In the genomic region with DNA sequence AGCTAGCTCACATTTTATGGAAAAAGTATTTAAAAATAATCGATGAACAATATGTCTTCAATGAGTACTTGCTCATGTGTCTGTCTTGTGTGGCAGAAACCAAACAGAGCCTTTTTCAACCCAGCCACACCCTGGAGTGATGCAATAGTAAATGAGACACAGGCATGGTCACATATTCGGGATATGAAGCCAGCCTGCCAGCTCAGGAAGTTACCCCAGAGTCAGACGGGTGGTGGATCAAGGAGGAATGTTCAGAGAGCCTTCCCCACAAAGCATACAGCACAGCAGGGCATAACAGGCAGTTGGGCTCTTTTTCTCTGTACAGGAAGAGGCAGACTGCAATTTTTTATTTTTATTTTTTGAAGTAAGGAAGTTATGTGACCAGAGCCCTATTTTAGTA, we compare ENCODE assay signal across 9 cellular contexts. TPM values are rescaled to one million over a fixed set of nuclear protein-coding genes. Genes with fewer than 3 reads are reported as not detected.
DNase-seq lines count a peak whose midpoint lies in the region; ATAC-seq and TF ChIP-seq lines count a peak whose summit lies in the region.
"Had no signal": no experiment of that assay in that cellular context is flagged by ENCODE, and none has a peak within 500 bp of the region (broad histone marks: within the 10 kb centered on the region; RNA-seq: fewer than 3 reads in every experiment).

No MANE protein-coding gene starts in this region.

- H3K4me2 ChIP-seq in neural progenitor cell: no peak overlapping the region

- no peak overlapping the region for H3K4me3 Mint-ChIP-seq in neural progenitor cell

- H3K9me3 Mint-ChIP-seq in neural progenitor cell: no peaks in the 10 kb centered on the region

- H3K27ac ChIP-seq in liver (ENCODE audit: low read depth in 1 of 2, low read length in 2 of 2): peak overlapping the region in 1 of 2 donors; percentile 7
- H3K27ac ChIP-seq in neural progenitor cell: no peak overlapping the region
- H3K27ac ChIP-seq: parathyroid adenoma had no signal

- DNase-seq in ACHN (peak; percentile 8), MG63 (peak; percentile 86), cardiac fibroblast (ENCODE audit: low read depth in 2 of 2) (peak; percentile 84 to 93), BE2C (no peak), NCI-H1092 treated with DMSO at 0.1 percent for 48 hours (lab: John Stamatoyannopoulos, UW) (no peak), neural progenitor cell (ENCODE audit: low spot score) (no peak)

- 16% methylated on average over 3 of the region's 3 CpGs for WGBS in liver

- H3K27me3 Mint-ChIP-seq in neural progenitor cell (ENCODE audit: insufficient read depth, low read depth): no peaks in the 10 kb centered on the region

- no peaks in the 10 kb centered on the region for H4K20me1 ChIP-seq in neural progenitor cell (ENCODE audit: low read depth)

- peak overlapping the region in 1 of 2 donors; percentile 38 for H3K9ac ChIP-seq in liver (ENCODE audit: low read depth in 1 of 2, low read length in 2 of 2)
- H3K9ac ChIP-seq in neural progenitor cell: no peak overlapping the region
- H3K9ac ChIP-seq: parathyroid adenoma had no signal

- no peak overlapping the region for H3K27ac Mint-ChIP-seq in neural progenitor cell

- in situ Hi-C loops in ACHN (cut with HindIII; ENCODE audit: low pct_ligation_motif_present, low pct_unique_long_range_greater_than_20kb, low sequenced_read_pairs): no loop called here

- H3K4me1 Mint-ChIP-seq in neural progenitor cell: peaks cover 3% of the 10 kb centered on the region

- peaks cover 23% of the 10 kb centered on the region for H3K36me3 ChIP-seq in MG63
- no peaks in the 10 kb centered on the region for H3K36me3 ChIP-seq in liver (ENCODE audit: control insufficient read depth in 4 of 4, insufficient read depth in 3 of 4, low read depth in 1 of 4, low read length in 3 of 4)
- no peaks in the 10 kb centered on the region for H3K36me3 ChIP-seq in BE2C
- no peaks in the 10 kb centered on the region for H3K36me3 ChIP-seq in neural progenitor cell

- ATAC-seq in GM21515 (IDR thresholded peaks at IDR 0.05; ENCODE audit: unreplicated experiment): no peak

- H2AFZ ChIP-seq in neural progenitor cell (replicated peaks): no peak overlapping the region
- H2AFZ ChIP-seq: parathyroid adenoma had no signal

- no peaks in the 10 kb centered on the region for H3F3A ChIP-seq in neural progenitor cell (ENCODE audit: low read depth)

- H3K4me1 ChIP-seq in liver (ENCODE audit: control insufficient read depth in 4 of 4, insufficient read depth in 4 of 4, low read length in 3 of 4) (peaks cover 5 to 32% (median 19%) of the 10 kb centered on the region in 4 donors), BE2C (no peaks in the 10 kb centered on the region), neural progenitor cell (no peaks in the 10 kb centered on the region)
- H3K4me1 ChIP-seq: parathyroid adenoma had no signal

- TF ChIP-seq CTCF in cardiac fibroblast (IDR thresholded peaks at IDR 0.05; ENCODE audit: low read depth, low read length): no peak
- no peak for TF ChIP-seq CTCF in liver (IDR thresholded peaks at IDR 0.05; ENCODE audit: low read depth, low read length, missing input control)
- TF ChIP-seq CTCF in BE2C (IDR thresholded peaks at IDR 0.05; ENCODE audit: low read depth, low read length): no peak
- TF ChIP-seq CTCF in neural progenitor cell (IDR thresholded peaks at IDR 0.05): no peak

- TF ChIP-seq RAD21 in liver (IDR thresholded peaks at IDR 0.05): peak in 1 of 2 donors; percentile 30

- H3K9me3 ChIP-seq in MG63 (no peaks in the 10 kb centered on the region), liver (ENCODE audit: control insufficient read depth in 4 of 4, low read length in 3 of 4) (no peaks in the 10 kb centered on the region), BE2C (no peaks in the 10 kb centered on the region), neural progenitor cell (ENCODE audit: low read depth) (no peaks in the 10 kb centered on the region)

- H3K27me3 ChIP-seq in MG63 (no peaks in the 10 kb centered on the region), liver (ENCODE audit: control insufficient read depth in 4 of 4, insufficient read depth in 4 of 4, low read length in 3 of 4) (no peaks in the 10 kb centered on the region), BE2C (no peaks in the 10 kb centered on the region), neural progenitor cell (no peaks in the 10 kb centered on the region)

- H3K4me3 ChIP-seq in MG63 (no peak overlapping the region), cardiac fibroblast (replicated peaks in 1 of 2; ENCODE audit: low read depth in 2 of 2, low read length in 2 of 2) (no peak overlapping the region), liver (ENCODE audit: low read depth in 1 of 3, low read length in 3 of 3) (no peak overlapping the region), BE2C (ENCODE audit: low read depth, low read length) (no peak overlapping the region), neural progenitor cell (no peak overlapping the region)

- H3K36me3 Mint-ChIP-seq in neural progenitor cell: peaks cover 4% of the 10 kb centered on the region

- H3K79me2 ChIP-seq in neural progenitor cell (ENCODE audit: low read depth): no peaks in the 10 kb centered on the region
- H3K79me2 ChIP-seq: parathyroid adenoma had no signal

TF ChIP-seq in liver, 16 proteins besides CTCF, POLR2A, EP300 and RAD21:
- TF ChIP-seq RXRA (IDR thresholded peaks at IDR 0.05) (peak in 1 of 2 donors; percentile 53), FOXA2 (IDR thresholded peaks at IDR 0.05) (no peak), YY1 (IDR thresholded peaks at IDR 0.05) (no peak), HNF4A (conservative IDR thresholded peaks at IDR 0.05) (peak in 1 of 2 donors; percentile 27), JUND (IDR thresholded peaks at IDR 0.05) (peak in 1 of 2 donors; percentile 15), EGR1 (IDR thresholded peaks at IDR 0.05; ENCODE audit: low read depth in 2 of 2) (no peak)
- TF ChIP-seq, protein P1, sequence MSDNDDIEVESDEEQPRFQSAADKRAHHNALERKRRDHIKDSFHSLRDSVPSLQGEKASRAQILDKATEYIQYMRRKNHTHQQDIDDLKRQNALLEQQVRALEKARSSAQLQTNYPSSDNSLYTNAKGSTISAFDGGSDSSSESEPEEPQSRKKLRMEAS (IDR thresholded peaks at IDR 0.05): peak; percentile 21
- TF ChIP-seq, protein P2, sequence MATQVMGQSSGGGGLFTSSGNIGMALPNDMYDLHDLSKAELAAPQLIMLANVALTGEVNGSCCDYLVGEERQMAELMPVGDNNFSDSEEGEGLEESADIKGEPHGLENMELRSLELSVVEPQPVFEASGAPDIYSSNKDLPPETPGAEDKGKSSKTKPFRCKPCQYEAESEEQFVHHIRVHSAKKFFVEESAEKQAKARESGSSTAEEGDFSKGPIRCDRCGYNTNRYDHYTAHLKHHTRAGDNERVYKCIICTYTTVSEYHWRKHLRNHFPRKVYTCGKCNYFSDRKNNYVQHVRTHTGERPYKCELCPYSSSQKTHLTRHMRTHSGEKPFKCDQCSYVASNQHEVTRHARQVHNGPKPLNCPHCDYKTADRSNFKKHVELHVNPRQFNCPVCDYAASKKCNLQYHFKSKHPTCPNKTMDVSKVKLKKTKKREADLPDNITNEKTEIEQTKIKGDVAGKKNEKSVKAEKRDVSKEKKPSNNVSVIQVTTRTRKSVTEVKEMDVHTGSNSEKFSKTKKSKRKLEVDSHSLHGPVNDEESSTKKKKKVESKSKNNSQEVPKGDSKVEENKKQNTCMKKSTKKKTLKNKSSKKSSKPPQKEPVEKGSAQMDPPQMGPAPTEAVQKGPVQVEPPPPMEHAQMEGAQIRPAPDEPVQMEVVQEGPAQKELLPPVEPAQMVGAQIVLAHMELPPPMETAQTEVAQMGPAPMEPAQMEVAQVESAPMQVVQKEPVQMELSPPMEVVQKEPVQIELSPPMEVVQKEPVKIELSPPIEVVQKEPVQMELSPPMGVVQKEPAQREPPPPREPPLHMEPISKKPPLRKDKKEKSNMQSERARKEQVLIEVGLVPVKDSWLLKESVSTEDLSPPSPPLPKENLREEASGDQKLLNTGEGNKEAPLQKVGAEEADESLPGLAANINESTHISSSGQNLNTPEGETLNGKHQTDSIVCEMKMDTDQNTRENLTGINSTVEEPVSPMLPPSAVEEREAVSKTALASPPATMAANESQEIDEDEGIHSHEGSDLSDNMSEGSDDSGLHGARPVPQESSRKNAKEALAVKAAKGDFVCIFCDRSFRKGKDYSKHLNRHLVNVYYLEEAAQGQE (IDR thresholded peaks at IDR 0.05): peak; percentile 24
- TF ChIP-seq, protein P3, sequence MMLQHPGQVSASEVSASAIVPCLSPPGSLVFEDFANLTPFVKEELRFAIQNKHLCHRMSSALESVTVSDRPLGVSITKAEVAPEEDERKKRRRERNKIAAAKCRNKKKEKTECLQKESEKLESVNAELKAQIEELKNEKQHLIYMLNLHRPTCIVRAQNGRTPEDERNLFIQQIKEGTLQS (IDR thresholded peaks at IDR 0.05): peak; percentile 79

RNA-seq across cellular contexts. Expression of gene LARP6, which starts 27.3 kb away (rescaled TPM):
- 62.8 and 116 TPM in 2 replicates for total RNA-seq in MG63 (2014; rRNA removed; shearing (Covaris generic); ENCODE audit: low replicate concordance)
- 1 to 10 TPM in 1 of 2 donors, under 1 TPM in 1; 0.89 to 1.2 TPM for total RNA-seq in liver
- polyA plus RNA-seq in liver: 1 to 10 TPM; 1.8 to 2.9 TPM
- 10.5 TPM for polyA plus RNA-seq in BE2C (2012; ENCODE audit: insufficient read depth, insufficient read length, low read depth)
- total RNA-seq in neural progenitor cell (ENCODE audit: low replicate concordance): 18.6 and 19.3 TPM in 2 replicates

Comparison
In these comparisons a context has a peak if more than half of its experiments do, and no peak if none do; other contexts are left out.
1. DNase-seq: peak in ACHN (single experiment), MG63 (single experiment) and cardiac fibroblast (2 of 2); none in BE2C (single experiment), NCI-H1092 treated with DMSO at 0.1 percent for 48 hours (single experiment) and neural progenitor cell (single experiment).